9 cellular contexts compared by ENCODE assay signal in genomic region chr4:118834070-118834469, GRCh38. TPM values are rescaled to one million over a fixed set of nuclear protein-coding genes. Genes with fewer than 3 reads are reported as not detected.
DNase-seq lines count a peak whose midpoint lies in the region; ATAC-seq, FAIRE-seq and TF ChIP-seq lines count a peak whose summit lies in the region.
"Had no signal": no experiment of that assay in that cellular context is flagged by ENCODE, and none has a peak within 500 bp of the region (broad histone marks: within the 10 kb centered on the region; RNA-seq: fewer than 3 reads in every experiment).

No MANE protein-coding gene starts in this region.

- H3K56ac ChIP-seq in H9 (ENCODE audit: insufficient read length, low read depth, low read length) = no peak overlapping the region

- H4K8ac ChIP-seq in H9 (replicated peaks; ENCODE audit: insufficient read length, low read depth, low read length) = no peak overlapping the region

- no peak overlapping the region for H3T11ph ChIP-seq in H9 (ENCODE audit: low read length)

- no peak for ATAC-seq in A549
- ATAC-seq in GM21515 (IDR thresholded peaks at IDR 0.05; ENCODE audit: unreplicated experiment) = no peak
- ATAC-seq: left lung had no signal

- H3K4me1 Mint-ChIP-seq in H9 = peaks cover 15 to 21% of the 10 kb centered on the region in 2 experiments
- peaks cover 38% of the 10 kb centered on the region for H3K4me1 Mint-ChIP-seq in activated T-helper 1 cell treated with anti-CD3 and anti-CD28 coated beads, Interleukin-12 subunit alpha, Interleukin-12 subunit beta, Interleukin-2, Interleukin-4 antibody, amounts not matched to agents 30 ng/mL and 10 ng/mL and 1 ng/mL, durations not matched to agents 14 hours and 24 hours and 36 hours (ENCODE audit: low read depth)

- H3K9me3 ChIP-seq in A549 (no peaks in the 10 kb centered on the region), H9 (ENCODE audit: control insufficient read depth, low read depth, low read length) (no peaks in the 10 kb centered on the region), keratinocyte (ENCODE audit: control insufficient read depth, low read depth, low read length) (no peaks in the 10 kb centered on the region)
- H3K9me3 ChIP-seq: left lung had no signal

- dilution Hi-C loops in keratinocyte (cut with MboI; ENCODE audit: extremely low pct_ligation_motif_present, low sequenced_read_pairs) = no loop called here

- peaks cover 4 to 18% of the 10 kb centered on the region in 2 experiments for H3K36me3 ChIP-seq in keratinocyte (ENCODE audit: control insufficient read depth in 2 of 2, extremely low read depth in 1 of 2, insufficient read depth in 2 of 2, low read length in 2 of 2)

- H2AK5ac ChIP-seq in H9 (ENCODE audit: insufficient read length, low read length) = no peak overlapping the region

- POLR2A ChIA-PET in A549 (lab: Yijun Ruan, JAX) = no interaction called here
- POLR2A ChIA-PET in RWPE1 (lab: Yijun Ruan, JAX; ENCODE audit: low non-redundant PET) = no interaction called here

- no peak overlapping the region for H3K23ac ChIP-seq in H9 (ENCODE audit: insufficient read length, low read depth, low read length)

- H2BK120ac ChIP-seq in H9 (ENCODE audit: low read depth, low read length, poor library complexity, severe bottlenecking) = no peak overlapping the region

- H3K79me2 ChIP-seq in H9 (ENCODE audit: insufficient read depth, low read length) (peaks cover 10% of the 10 kb centered on the region; the same call in 1 of the 2 replicates), keratinocyte (ENCODE audit: control insufficient read depth, insufficient read depth, low read length) (peaks cover 38% of the 10 kb centered on the region)

- H3K23me2 ChIP-seq in H9 (ENCODE audit: insufficient read length, low read depth, low read length, poor library complexity, severe bottlenecking) = peaks cover 15% of the 10 kb centered on the region

- H2BK12ac ChIP-seq in H9 (ENCODE audit: insufficient read length, low read depth, low read length) = no peak overlapping the region

- DNase-seq in A549 (ENCODE audit: low read depth in 1 of 2, low spot score in 1 of 2) (no peak), H9 (no peak), keratinocyte (ENCODE audit: low read depth, low spot score) (no peak), RWPE1 (ENCODE audit: low spot score) (no peak), erythroblast (lab: John Stamatoyannopoulos, UW) (no peak), putamen (ENCODE audit: low spot score) (no peak)
- DNase-seq in activated T-helper 1 cell treated with anti-CD3 and anti-CD28 coated beads, Interleukin-12 subunit alpha, Interleukin-12 subunit beta, Interleukin-2, Interleukin-4 antibody, amounts not matched to agents 30 ng/mL and 10 ng/mL and 1 ng/mL, durations not matched to agents 14 hours and 24 hours and 36 hours (ENCODE audit: low spot score) = no peak
- DNase-seq: left lung had no signal

- peak overlapping the region; percentile 25 for H3K9ac ChIP-seq in H9 (ENCODE audit: extremely low read depth, insufficient read length, low read length)
- no peak overlapping the region for H3K9ac ChIP-seq in keratinocyte (ENCODE audit: control insufficient read depth, extremely low read depth, insufficient read depth, low read length)

- peaks cover 18 to 39% (median 34%) of the 10 kb centered on the region in 3 experiments for H3K36me3 Mint-ChIP-seq in H9 (ENCODE audit: insufficient read depth in 1 of 3, low read depth in 3 of 3)
- H3K36me3 Mint-ChIP-seq in activated T-helper 1 cell treated with anti-CD3 and anti-CD28 coated beads, Interleukin-12 subunit alpha, Interleukin-12 subunit beta, Interleukin-2, Interleukin-4 antibody, amounts not matched to agents 30 ng/mL and 10 ng/mL and 1 ng/mL, durations not matched to agents 14 hours and 24 hours and 36 hours (ENCODE audit: low read depth) = peaks cover 23% of the 10 kb centered on the region

- H2BK5ac ChIP-seq in H9 (ENCODE audit: insufficient read length, low read length) = no peak overlapping the region

- no peak overlapping the region for H4K91ac ChIP-seq in H9 (ENCODE audit: insufficient read length, low read depth, low read length)

- H3K18ac ChIP-seq in H9 (ENCODE audit: insufficient read length, low read depth, low read length) = no peak overlapping the region

- TF ChIP-seq POLR2A in A549 (IDR thresholded peaks at IDR 0.05; ENCODE audit: low read length) (no peak), erythroblast (IDR thresholded peaks at IDR 0.05; ENCODE audit: low read length) (no peak)

- H3K27me3 ChIP-seq in H9 (ENCODE audit: insufficient read depth, low read length) (no peaks in the 10 kb centered on the region), keratinocyte (ENCODE audit: control insufficient read depth, extremely low read depth, insufficient read depth, low read length) (no peaks in the 10 kb centered on the region)
- H3K27me3 ChIP-seq: left lung had no signal

- TF ChIP-seq CTCF in A549 (IDR thresholded peaks at IDR 0.05) (no peak), H9 (conservative IDR thresholded peaks at IDR 0.05) (no peak), keratinocyte (optimal IDR thresholded peaks at IDR 0.05 in 1 of 3, IDR thresholded peaks at IDR 0.05 in 1 of 3, conservative IDR thresholded peaks at IDR 0.05 in 1 of 3; ENCODE audit: extremely low read depth in 1 of 3, insufficient read depth in 2 of 3, low read length in 3 of 3) (no peak), RWPE1 (conservative IDR thresholded peaks at IDR 0.05; ENCODE audit: low read depth) (no peak)

- H3K4me1 ChIP-seq in A549 = peaks cover 12% of the 10 kb centered on the region
- H3K4me1 ChIP-seq in H9 (ENCODE audit: insufficient read depth, low read length) = no peaks in the 10 kb centered on the region; the same call in 1 of the 2 replicates
- H3K4me1 ChIP-seq in keratinocyte (ENCODE audit: control insufficient read depth, extremely low read depth, insufficient read depth, low read length) = peaks cover 15% of the 10 kb centered on the region

- no peak for TF ChIP-seq RAD21 in A549 (conservative IDR thresholded peaks at IDR 0.05 in 1 of 2, IDR thresholded peaks at IDR 0.05 in 1 of 2)

- no peak overlapping the region for H2BK15ac ChIP-seq in H9 (ENCODE audit: low read depth, low read length)

- H3K4me3 ChIP-seq in A549 (no peak overlapping the region), keratinocyte (ENCODE audit: control insufficient read depth in 2 of 3, extremely low read depth in 1 of 3, insufficient read depth in 2 of 3, low read depth in 1 of 3, low read length in 3 of 3) (no peak overlapping the region)

- H3K27ac ChIP-seq in A549 (no peak overlapping the region), H9 (ENCODE audit: insufficient read length, low read depth, low read length) (no peak overlapping the region), keratinocyte (ENCODE audit: control insufficient read depth, insufficient read depth, low read length) (no peak overlapping the region), RWPE1 (no peak overlapping the region)

- H4K20me1 ChIP-seq in H9 (ENCODE audit: control insufficient read depth, insufficient read depth, insufficient read length) (peaks cover 3% of the 10 kb centered on the region), keratinocyte (ENCODE audit: control insufficient read depth, extremely low read depth, insufficient read depth, low read length) (no peaks in the 10 kb centered on the region)

- WGBS in A549 (ENCODE audit: missing lambda C conversion rate) = 75% methylated on average over 4 of the region's 4 CpGs
- WGBS in H9 (ENCODE audit: extremely low coverage, insufficient read length, low lambda C conversion rate) = no CpG with 5 or more reads among the region's 4 CpGs

- intact Hi-C loops in activated T-helper 1 cell treated with anti-CD3 and anti-CD28 coated beads, Interleukin-12 subunit alpha, Interleukin-12 subunit beta, Interleukin-2, Interleukin-4 antibody, amounts not matched to agents 30 ng/mL and 10 ng/mL and 1 ng/mL, durations not matched to agents 14 hours and 24 hours and 36 hours (cut with micrococcal nuclease) = loop anchor here (2.0 to 5.0 kb wide), 2 partner anchors 17 to 37 kb away; no protein-coding TSS in a partner anchor

- H2AFZ ChIP-seq in H9 (ENCODE audit: low read length) = no peak overlapping the region
- no peak overlapping the region for H2AFZ ChIP-seq in keratinocyte (ENCODE audit: control insufficient read depth, low read length)

- no peak for TF ChIP-seq EP300 in A549 (IDR thresholded peaks at IDR 0.05)

- H3K4me2 ChIP-seq in A549 (peak overlapping the region; percentile 61), H9 (ENCODE audit: insufficient read depth, insufficient read length, low read length) (peak overlapping the region; percentile 96), keratinocyte (ENCODE audit: control insufficient read depth, extremely low read depth, insufficient read depth, low read depth, low read length) (peak overlapping the region; percentile 15)

- H2BK20ac ChIP-seq in H9 (ENCODE audit: low read depth, low read length, poor library complexity, severe bottlenecking) = no peak overlapping the region

- no peak overlapping the region for H3K4ac ChIP-seq in H9 (ENCODE audit: low read depth, low read length)

- FAIRE-seq in A549 (lab: Jason Lieb, UNC) = no peak
- FAIRE-seq in keratinocyte (lab: Jason Lieb, UNC) = no peak

- CTCF ChIA-PET in A549 (lab: Yijun Ruan, JAX) = no interaction called here
- CTCF ChIA-PET in RWPE1 (lab: Yijun Ruan, JAX) = interaction anchor here (1.5 kb wide), 1 partner anchor 31 kb away, joined by 7 read pairs; no protein-coding TSS in a partner anchor

- H3K27ac Mint-ChIP-seq in H9 = no peak overlapping the region
- no peak overlapping the region for H3K27ac Mint-ChIP-seq in activated T-helper 1 cell treated with anti-CD3 and anti-CD28 coated beads, Interleukin-12 subunit alpha, Interleukin-12 subunit beta, Interleukin-2, Interleukin-4 antibody, amounts not matched to agents 30 ng/mL and 10 ng/mL and 1 ng/mL, durations not matched to agents 14 hours and 24 hours and 36 hours

- no peaks in the 10 kb centered on the region for H3K9me3 Mint-ChIP-seq in H9
- no peaks in the 10 kb centered on the region for H3K9me3 Mint-ChIP-seq in activated T-helper 1 cell treated with anti-CD3 and anti-CD28 coated beads, Interleukin-12 subunit alpha, Interleukin-12 subunit beta, Interleukin-2, Interleukin-4 antibody, amounts not matched to agents 30 ng/mL and 10 ng/mL and 1 ng/mL, durations not matched to agents 14 hours and 24 hours and 36 hours

- no peak overlapping the region for H3K14ac ChIP-seq in H9 (ENCODE audit: insufficient read depth, low read length)

- no peak overlapping the region for H4K5ac ChIP-seq in H9 (ENCODE audit: insufficient read length, low read depth, low read length)

- no peaks in the 10 kb centered on the region for H3K9me1 ChIP-seq in keratinocyte (ENCODE audit: control insufficient read depth, extremely low read depth, insufficient read depth, low read length)

- peak overlapping the region; percentile 65 to 86 for H3K4me3 Mint-ChIP-seq in H9
- H3K4me3 Mint-ChIP-seq in activated T-helper 1 cell treated with anti-CD3 and anti-CD28 coated beads, Interleukin-12 subunit alpha, Interleukin-12 subunit beta, Interleukin-2, Interleukin-4 antibody, amounts not matched to agents 30 ng/mL and 10 ng/mL and 1 ng/mL, durations not matched to agents 14 hours and 24 hours and 36 hours = peak overlapping the region; percentile 44

- no peaks in the 10 kb centered on the region for H3K27me3 Mint-ChIP-seq in H9 (ENCODE audit: low read depth)
- no peaks in the 10 kb centered on the region for H3K27me3 Mint-ChIP-seq in activated T-helper 1 cell treated with anti-CD3 and anti-CD28 coated beads, Interleukin-12 subunit alpha, Interleukin-12 subunit beta, Interleukin-2, Interleukin-4 antibody, amounts not matched to agents 30 ng/mL and 10 ng/mL and 1 ng/mL, durations not matched to agents 14 hours and 24 hours and 36 hours (ENCODE audit: insufficient read depth)

- peaks cover 6% of the 10 kb centered on the region for H3K79me1 ChIP-seq in H9 (ENCODE audit: insufficient read depth, low read depth, low read length, poor library complexity, severe bottlenecking)

RNA-seq across cellular contexts. Expression of gene SEC24D, which starts 1.9 kb away (rescaled TPM):
- 15.6 and 29.3 TPM in 2 replicates for polyA plus RNA-seq in A549 (2011; rRNA removed)
- 7.7 and 9.7 TPM in 2 replicates for polyA plus RNA-seq in A549 (2012; cell fraction: cytosol; rRNA removed)
- polyA plus RNA-seq in A549 (2012; cell fraction: nucleus; rRNA removed) = 11.8 and 15.1 TPM in 2 replicates
- polyA plus RNA-seq in A549 (2017; fragmentation: RNase III; extraction: RNeasy Plus Mini Kit Qiagen cat#74134 plus additional on column Dnase treatment) = 12.5 to 15.3 TPM (median 12.8 TPM) in 3 replicates
- 22.2 and 24.9 TPM in 2 replicates for polyA minus RNA-seq in A549 (2011; rRNA and poly(A)+ RNA removed)
- 59.1 and 61.5 TPM in 2 replicates for total RNA-seq in H9 (2021)
- 50.0 and 55.2 TPM in 2 replicates for total RNA-seq in activated T-helper 1 cell treated with anti-CD3 and anti-CD28 coated beads, Interleukin-12 subunit alpha, Interleukin-12 subunit beta, Interleukin-2, Interleukin-4 antibody, amounts not matched to agents 30 ng/mL and 10 ng/mL and 1 ng/mL, durations not matched to agents 14 hours and 24 hours and 36 hours
- 17.7 to 27.9 TPM (median 24.9 TPM) in 3 replicates for polyA plus RNA-seq in keratinocyte
- 5.2 TPM for polyA plus RNA-seq in keratinocyte (2011; ENCODE audit: low read depth)
- 13.4 and 26.7 TPM in 2 replicates for polyA plus RNA-seq in keratinocyte (2011; cell fraction: cytosol; rRNA removed)
- polyA plus RNA-seq in keratinocyte (2011; cell fraction: nucleus; rRNA removed) = 43.2 TPM in 2 replicates
- polyA plus RNA-seq in keratinocyte (2012; ENCODE audit: low replicate concordance) = 9.8 and 25.3 TPM in 2 replicates
- polyA minus RNA-seq in keratinocyte = 16.0 to 54.7 TPM (median 40.7 TPM) in 3 replicates
- 15.7 TPM for polyA minus RNA-seq in keratinocyte (2011; cell fraction: cytosol; rRNA and poly(A)+ RNA removed)
- 29.1 and 64.8 TPM in 2 replicates for polyA minus RNA-seq in keratinocyte (2011; cell fraction: nucleus; rRNA and poly(A)+ RNA removed)

RNA-seq across cellular contexts. Expression of gene SYNPO2, which starts 54.6 kb away (rescaled TPM):
- polyA plus RNA-seq in A549 (2011; rRNA removed) = 7.6 and 8.8 TPM in 2 replicates
- polyA plus RNA-seq in A549 (2012; cell fraction: cytosol; rRNA removed) = 1.5 and 1.6 TPM in 2 replicates
- polyA plus RNA-seq in A549 (2012; cell fraction: nucleus; rRNA removed) = 1.3 and 1.6 TPM in 2 replicates
- polyA plus RNA-seq in A549 (2017; fragmentation: RNase III; extraction: RNeasy Plus Mini Kit Qiagen cat#74134 plus additional on column Dnase treatment) = 1.8 to 2.5 TPM (median 2.0 TPM) in 3 replicates
- 12.6 and 14.8 TPM in 2 replicates for polyA minus RNA-seq in A549 (2011; rRNA and poly(A)+ RNA removed)
- total RNA-seq in H9 (2021) = 1.1 and 1.2 TPM in 2 replicates
- total RNA-seq in activated T-helper 1 cell treated with anti-CD3 and anti-CD28 coated beads, Interleukin-12 subunit alpha, Interleukin-12 subunit beta, Interleukin-2, Interleukin-4 antibody, amounts not matched to agents 30 ng/mL and 10 ng/mL and 1 ng/mL, durations not matched to agents 14 hours and 24 hours and 36 hours = 0.12 and 0.26 TPM in 2 replicates
- 0.19 to 0.77 TPM (median 0.34 TPM) in 3 replicates for polyA plus RNA-seq in keratinocyte
- 1.9 TPM for polyA plus RNA-seq in keratinocyte (2011; ENCODE audit: low read depth)
- polyA plus RNA-seq in keratinocyte (2011; cell fraction: cytosol; rRNA removed) = 0.34 and 0.39 TPM in 2 replicates
- 0.85 and 1.1 TPM in 2 replicates for polyA plus RNA-seq in keratinocyte (2011; cell fraction: nucleus; rRNA removed)
- polyA plus RNA-seq in keratinocyte (2012; ENCODE audit: low replicate concordance) = 0.21 and 1.2 TPM in 2 replicates
- 0.30 to 2.9 TPM (median 0.70 TPM) in 3 replicates for polyA minus RNA-seq in keratinocyte
- 0.38 TPM for polyA minus RNA-seq in keratinocyte (2011; cell fraction: cytosol; rRNA and poly(A)+ RNA removed)
- 0.63 and 2.4 TPM in 2 replicates for polyA minus RNA-seq in keratinocyte (2011; cell fraction: nucleus; rRNA and poly(A)+ RNA removed)

Comparison
In these comparisons a context has a peak if more than half of its experiments do, and no peak if none do; other contexts are left out.
1. H3K4me2 ChIP-seq: peak in every context shown above with its lines; median percentile 96 in H9; 61 in A549; 15 in keratinocyte.